ENCODE assay signal across 26 cellular contexts in genomic region chr13:85709072-85709471, GRCh38.
"Had no signal": no experiment of that assay in that cellular context is flagged by ENCODE, and none has a peak within 500 bp of the region (broad histone marks: within the 10 kb centered on the region; RNA-seq: fewer than 3 reads in every experiment).

No MANE protein-coding gene starts in this region.

- H3K4me1 ChIP-seq: ascending aorta, esophagus muscularis mucosa, gastroesophageal sphincter, pancreas, prostate gland, upper lobe of left lung had no signal

- H3K9me3 ChIP-seq: ascending aorta, esophagus muscularis mucosa, gastroesophageal sphincter, pancreas, prostate gland, upper lobe of left lung had no signal

- H3K79me2 ChIP-seq: hepatocyte had no signal

- H3K36me3 ChIP-seq: ascending aorta, esophagus muscularis mucosa, gastroesophageal sphincter, pancreas, prostate gland, upper lobe of left lung, WERI-Rb-1 had no signal

- H3K4me3 ChIP-seq: ascending aorta, esophagus muscularis mucosa, gastroesophageal sphincter, hepatocyte, pancreas, prostate gland, skin epidermis, upper lobe of left lung had no signal

- H2AFZ ChIP-seq: hepatocyte had no signal

- DNase-seq: activated CD4-positive, alpha-beta T cell treated with anti-CD3 and anti-CD28 coated beads for 48 hours; activated CD4-positive, alpha-beta T cell treated with anti-CD3 and anti-CD28 coated beads, Interleukin-2, amount 50 U/mL, for 48 hours; activated CD8-positive, alpha-beta memory T cell treated with anti-CD3 and anti-CD28 coated beads for 24 hours; activated effector memory CD4-positive, alpha-beta T cell treated with anti-CD3 and anti-CD28 coated beads, Interleukin-2, amount 50 U/mL, for 16 hours; activated naive CD4-positive, alpha-beta T cell treated with anti-CD3 and anti-CD28 coated beads for 36 hours; activated naive CD8-positive, alpha-beta T cell treated with anti-CD3 and anti-CD28 coated beads for 36 hours; endodermal cell; islet precursor cell; left cardiac atrium; left ventricle myocardium superior; pancreas; retina; stimulated activated CD4-positive, alpha-beta T cell treated with anti-CD3 and anti-CD28 coated beads, Interleukin-4, amount 100 ng/mL, for 24 hours; stimulated activated naive CD8-positive, alpha-beta T cell treated with anti-CD3 and anti-CD28 coated beads, Interleukin-15, amount 100 ng/mL, for 72 hours; substantia nigra; upper lobe of left lung; WERI-Rb-1 had no signal

- H3K27ac ChIP-seq: ascending aorta, esophagus muscularis mucosa, gastroesophageal sphincter, hepatocyte, pancreas, prostate gland, skin epidermis, upper lobe of left lung, WERI-Rb-1 had no signal

- H3K27me3 ChIP-seq: ascending aorta, esophagus muscularis mucosa, gastroesophageal sphincter, hepatocyte, pancreas, upper lobe of left lung had no signal

- ATAC-seq: activated CD4-positive, CD25-positive, alpha-beta regulatory T cell treated with anti-CD3 and anti-CD28 coated beads, Interleukin-2, amount 50 U/mL, for 24 hours; gastroesophageal sphincter; left cardiac atrium; left ventricle myocardium superior; pancreas; sciatic nerve; stimulated activated effector memory CD8-positive, alpha-beta T cell treated with anti-CD3 and anti-CD28 coated beads, Interleukin-12 subunit alpha, Interleukin-12 subunit beta, amount 100 ng/mL, for 72 hours; stimulated activated naive CD8-positive, alpha-beta T cell treated with anti-CD3 and anti-CD28 coated beads, Interleukin-15, amount 100 ng/mL, for 72 hours had no signal

- H3K4me2 ChIP-seq: hepatocyte had no signal
